ENCODE assay signal across 19 cellular contexts in genomic region chr22:18136563-18137320, GRCh38. TPM values are rescaled to one million over a fixed set of nuclear protein-coding genes. Genes with fewer than 3 reads are reported as not detected.
DNase-seq lines count a peak whose midpoint lies in the region; TF ChIP-seq lines count a peak whose summit lies in the region.
"Had no signal": no experiment of that assay in that cellular context is flagged by ENCODE, and none has a peak within 500 bp of the region (broad histone marks: within the 10 kb centered on the region; RNA-seq: fewer than 3 reads in every experiment).

No MANE protein-coding gene starts in this region.

- peaks cover 7% of the 10 kb centered on the region for H3K4me1 Mint-ChIP-seq in chondrocyte (ENCODE audit: low read depth)

- H3K27me3 ChIP-seq in osteoblast (ENCODE audit: insufficient read depth, low read length) (no peaks in the 10 kb centered on the region), MG63 (no peaks in the 10 kb centered on the region)

- peaks cover 3% of the 10 kb centered on the region for H3K36me3 Mint-ChIP-seq in chondrocyte (ENCODE audit: low read depth)

- no peaks in the 10 kb centered on the region for H4K20me1 ChIP-seq in osteoblast (ENCODE audit: insufficient read depth, low read length)

- H2AFZ ChIP-seq in osteoblast (ENCODE audit: low read length): no peak overlapping the region
- H2AFZ ChIP-seq: GM23248 had no signal

- no peaks in the 10 kb centered on the region for H3K4me1 ChIP-seq in osteoblast (ENCODE audit: insufficient read depth, low read length)

- H3K27me3 Mint-ChIP-seq in chondrocyte (ENCODE audit: low read depth): no peaks in the 10 kb centered on the region

- no peaks in the 10 kb centered on the region for H3K9me3 Mint-ChIP-seq in chondrocyte (ENCODE audit: low read depth)

- DNase-seq in ELF-1 (ENCODE audit: low read depth, low spot score) (peak; percentile 51), NCI-H2029 (lab: John Stamatoyannopoulos, UW) (peak; percentile 17), chondrocyte (ENCODE audit: low spot score) (peak; percentile 88), osteoblast (ENCODE audit: insufficient read length, low spot score, missing footprints) (peak; percentile 61), DMS 273 treated with DMSO at 0.1 percent for 48 hours (lab: John Stamatoyannopoulos, UW) (no peak), NCI-H446 treated with DMSO at 0.1 percent for 48 hours (lab: John Stamatoyannopoulos, UW) (no peak), MG63 (no peak), SW 1271 (lab: John Stamatoyannopoulos, UW) (no peak)
- DNase-seq: C1 segment of cervical spinal cord, DND-41, GDM1, GM23248, NCI-H1092 treated with DMSO at 0.1 percent for 48 hours, NCI-H1694, NCI-H2171 treated with DMSO at 0.1 percent for 48 hours, NCI-H524, SHP77 treated with DMSO at 0.1 percent for 48 hours had no signal

- TF ChIP-seq CTCF in chondrocyte (IDR thresholded peaks at IDR 0.05) (no peak), osteoblast (IDR thresholded peaks at IDR 0.05; ENCODE audit: extremely low read depth, low read depth, low read length) (no peak)

- no peak overlapping the region for H3K27ac Mint-ChIP-seq in chondrocyte (ENCODE audit: unreplicated experiment)

- H3K4me2 ChIP-seq in osteoblast (ENCODE audit: insufficient read depth, low read length): no peak overlapping the region

- H3K27ac ChIP-seq in osteoblast (ENCODE audit: low read depth, low read length): no peak overlapping the region
- H3K27ac ChIP-seq: GM23248 had no signal

- no peak overlapping the region for H3K4me3 ChIP-seq in osteoblast (ENCODE audit: insufficient read depth, low read length)
- H3K4me3 ChIP-seq in MG63: no peak overlapping the region
- H3K4me3 ChIP-seq: GM12878, GM23248 had no signal

- H3K4me3 Mint-ChIP-seq in chondrocyte (ENCODE audit: unreplicated experiment): no peak overlapping the region

- H3K36me3 ChIP-seq in osteoblast (ENCODE audit: insufficient read depth, low read length): no peaks in the 10 kb centered on the region
- H3K36me3 ChIP-seq in MG63: no peaks in the 10 kb centered on the region

- no peaks in the 10 kb centered on the region for H3K9me3 ChIP-seq in osteoblast (ENCODE audit: low read depth, low read length)
- H3K9me3 ChIP-seq in MG63: no peaks in the 10 kb centered on the region

- H3K79me2 ChIP-seq in osteoblast (ENCODE audit: insufficient read depth, low read length): no peaks in the 10 kb centered on the region

RNA-seq across cellular contexts. Expression of gene USP18, which starts 13.2 kb away (rescaled TPM):
- total RNA-seq in chondrocyte (2.6 to 2.8 TPM (median 2.8 TPM) in 3 replicates), osteoblast (6.2 and 8.3 TPM in 2 replicates)
- 3.9 and 6.5 TPM in 2 replicates for total RNA-seq in MG63 (2014; rRNA removed; shearing (Covaris generic); ENCODE audit: low replicate concordance)

RNA-seq across cellular contexts. Expression of gene TUBA8, which starts 26.1 kb away (rescaled TPM):
- total RNA-seq in chondrocyte (1.2 to 1.4 TPM (median 1.2 TPM) in 3 replicates), osteoblast (0.29 and 0.36 TPM in 2 replicates)
- 0.46 and 3.8 TPM in 2 replicates for total RNA-seq in MG63 (2014; rRNA removed; shearing (Covaris generic); ENCODE audit: low replicate concordance)
- total RNA-seq: MCF 10A had no signal

RNA-seq across cellular contexts. Expression of gene PEX26, which starts 59.0 kb away (rescaled TPM):
- total RNA-seq in chondrocyte (33.4 to 34.4 TPM (median 33.7 TPM) in 3 replicates), osteoblast (25.3 and 26.8 TPM in 2 replicates)
- 10.5 and 13.5 TPM in 2 replicates for total RNA-seq in MG63 (2014; rRNA removed; shearing (Covaris generic); ENCODE audit: low replicate concordance)

Comparison
In these comparisons a context has a peak if more than half of its experiments do, and no peak if none do; other contexts are left out.
1. DNase-seq: peak in ELF-1 (single experiment), NCI-H2029 (single experiment), chondrocyte (single experiment) and osteoblast (single experiment); none in DMS 273 treated with DMSO at 0.1 percent for 48 hours (single experiment), NCI-H446 treated with DMSO at 0.1 percent for 48 hours (single experiment), MG63 (single experiment) and SW 1271 (0 of 2).